Comparison of ENCODE assay signal across 14 cellular contexts in the genomic region with DNA sequence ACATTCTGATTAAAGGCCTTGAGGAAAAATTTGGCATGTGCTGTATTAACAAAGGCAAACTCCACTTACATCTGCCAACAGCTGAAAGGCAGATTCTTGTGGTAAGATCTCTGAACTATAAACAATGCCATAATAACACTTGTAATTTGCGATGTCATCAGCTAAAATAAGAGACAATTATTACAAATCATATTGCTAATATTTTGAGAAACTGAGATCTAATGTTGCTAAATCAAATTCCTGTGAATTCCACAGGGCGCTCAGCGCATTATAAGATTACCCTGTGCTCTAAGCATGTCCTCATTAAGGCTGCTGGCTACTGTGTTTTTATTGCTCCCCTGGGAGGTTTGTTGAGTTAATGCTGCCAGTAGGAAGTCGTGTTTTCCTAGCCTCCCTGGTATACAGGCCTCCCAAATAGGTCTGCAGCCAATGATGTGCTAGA.
A peak's percentile ranks its signal among the peaks of the same experiment; 100 is the strongest.
DNase-seq lines count a peak whose midpoint lies in the region; ATAC-seq and FAIRE-seq lines count a peak whose summit lies in the region.
"Had no signal": no experiment of that assay in that cellular context is flagged by ENCODE, and none has a peak within 500 bp of the region (broad histone marks: within the 10 kb centered on the region; RNA-seq: fewer than 3 reads in every experiment).

No MANE protein-coding gene starts in this region.

- H4K8ac ChIP-seq in mesenchymal stem cell (ENCODE audit: low read length), result no peak overlapping the region

- H3K79me1 ChIP-seq in mesenchymal stem cell (replicated peaks; ENCODE audit: low read length, poor library complexity, severe bottlenecking), result no peaks in the 10 kb centered on the region

- H3K9ac ChIP-seq in mesenchymal stem cell (ENCODE audit: low read length), result no peak overlapping the region

- H2BK12ac ChIP-seq in mesenchymal stem cell (ENCODE audit: low read length in 2 of 2), result no peak overlapping the region

- no peak overlapping the region for H2BK120ac ChIP-seq in mesenchymal stem cell (ENCODE audit: low read depth, low read length)

- ATAC-seq in HG03159 (IDR thresholded peaks at IDR 0.05; ENCODE audit: unreplicated experiment), result no peak
- ATAC-seq: activated naive CD4-positive, alpha-beta T cell treated with anti-CD3 and anti-CD28 coated beads, Interleukin-2, amount 50 U/mL, for 72 hours; mucosa of descending colon; right lobe of liver; T-helper 17 cell had no signal

- no peak overlapping the region for H2AK5ac ChIP-seq in mesenchymal stem cell (ENCODE audit: low read length, severe bottlenecking)

- no peak overlapping the region for H2BK15ac ChIP-seq in mesenchymal stem cell (ENCODE audit: low read depth, poor library complexity, severe bottlenecking)

- 31% methylated on average over 3 of the region's 4 CpGs for WGBS in mesenchymal stem cell

- no peaks in the 10 kb centered on the region for H3K9me3 ChIP-seq in mesenchymal stem cell (ENCODE audit: control insufficient read depth, low read length)
- H3K9me3 ChIP-seq: mucosa of descending colon, right lobe of liver, tibial nerve had no signal

- H3K23ac ChIP-seq in mesenchymal stem cell (ENCODE audit: low read length in 2 of 2), result no peak overlapping the region

- H2BK5ac ChIP-seq in mesenchymal stem cell (ENCODE audit: low read depth, low read length, poor library complexity, severe bottlenecking), result no peak overlapping the region

- no peak overlapping the region for H3K4me3 ChIP-seq in mesenchymal stem cell (ENCODE audit: insufficient read depth in 1 of 2, low read depth in 1 of 2, low read length in 2 of 2)
- H3K4me3 ChIP-seq: mucosa of descending colon, right lobe of liver, tibial nerve had no signal

- H3K18ac ChIP-seq in mesenchymal stem cell (ENCODE audit: low read depth in 1 of 2, low read length in 2 of 2), result no peak overlapping the region

- no peaks in the 10 kb centered on the region for H3K36me3 ChIP-seq in mesenchymal stem cell (ENCODE audit: control insufficient read depth in 1 of 2, insufficient read depth in 2 of 2, low read depth in 1 of 2, low read length in 2 of 2)
- H3K36me3 ChIP-seq: right lobe of liver, tibial nerve had no signal

- H4K91ac ChIP-seq in mesenchymal stem cell (ENCODE audit: low read length), result no peak overlapping the region

- H3K4me1 ChIP-seq in mesenchymal stem cell (ENCODE audit: control insufficient read depth, insufficient read depth, low read depth, low read length), result peaks cover 4% of the 10 kb centered on the region
- H3K4me1 ChIP-seq: right lobe of liver had no signal

- peaks cover 0 to 59% of the 10 kb centered on the region in 2 experiments for H3K27me3 ChIP-seq in mesenchymal stem cell (ENCODE audit: control insufficient read depth in 1 of 2, insufficient read depth in 1 of 2, low read length in 2 of 2)
- H3K27me3 ChIP-seq: right lobe of liver, tibial nerve had no signal

- H3K14ac ChIP-seq in mesenchymal stem cell (ENCODE audit: low read length in 2 of 2), result no peak overlapping the region

- DNase-seq in DMS79 (lab: John Stamatoyannopoulos, UW), result peak; percentile 71
- peak; percentile 17 for DNase-seq in NCI-H1105 (lab: John Stamatoyannopoulos, UW)
- DNase-seq in T1000 (lab: John Stamatoyannopoulos, UW), result peak; percentile 21
- peak; percentile 52 for DNase-seq in mesenchymal stem cell
- DNase-seq in SIG-M5 treated with dmso at 0.1 percent for 504 hours (lab: John Stamatoyannopoulos, UW; ENCODE audit: unreplicated experiment), result no peak
- DNase-seq in DMS53 treated with DMSO at 0.1 percent for 48 hours (lab: John Stamatoyannopoulos, UW; ENCODE audit: unreplicated experiment), result no peak
- DNase-seq in HTR-8/SVneo (ENCODE audit: insufficient read length, low spot score), result no peak
- DNase-seq: activated CD4-positive, alpha-beta T cell treated with anti-CD3 and anti-CD28 coated beads, Interleukin-2, amount 50 U/mL, for 4 hours; mucosa of descending colon; right lobe of liver; T-helper 17 cell had no signal

- no peak overlapping the region for H3K4me2 ChIP-seq in mesenchymal stem cell (ENCODE audit: low read length, poor library complexity, severe bottlenecking)

- no peak for FAIRE-seq in HTR-8/SVneo (lab: Jason Lieb, UNC)

- no peak overlapping the region for H3K27ac ChIP-seq in mesenchymal stem cell (ENCODE audit: low read length, poor library complexity, severe bottlenecking)
- H3K27ac ChIP-seq: right lobe of liver, tibial nerve had no signal

- H2AFZ ChIP-seq in mesenchymal stem cell (ENCODE audit: low read depth, low read length), result no peak overlapping the region

- no peak overlapping the region for H3K4ac ChIP-seq in mesenchymal stem cell (ENCODE audit: low read depth in 1 of 2, low read length in 2 of 2)

Comparison
In these comparisons a context has a peak if more than half of its experiments do, and no peak if none do; other contexts are left out.
1. DNase-seq: peak in DMS79 (single experiment), NCI-H1105 (single experiment), T1000 (single experiment) and mesenchymal stem cell (single experiment); none in SIG-M5 treated with dmso at 0.1 percent for 504 hours (single experiment), DMS53 treated with DMSO at 0.1 percent for 48 hours (single experiment) and HTR-8/SVneo (single experiment).